ENCODE assay signal across 8 cellular contexts in the genomic region with DNA sequence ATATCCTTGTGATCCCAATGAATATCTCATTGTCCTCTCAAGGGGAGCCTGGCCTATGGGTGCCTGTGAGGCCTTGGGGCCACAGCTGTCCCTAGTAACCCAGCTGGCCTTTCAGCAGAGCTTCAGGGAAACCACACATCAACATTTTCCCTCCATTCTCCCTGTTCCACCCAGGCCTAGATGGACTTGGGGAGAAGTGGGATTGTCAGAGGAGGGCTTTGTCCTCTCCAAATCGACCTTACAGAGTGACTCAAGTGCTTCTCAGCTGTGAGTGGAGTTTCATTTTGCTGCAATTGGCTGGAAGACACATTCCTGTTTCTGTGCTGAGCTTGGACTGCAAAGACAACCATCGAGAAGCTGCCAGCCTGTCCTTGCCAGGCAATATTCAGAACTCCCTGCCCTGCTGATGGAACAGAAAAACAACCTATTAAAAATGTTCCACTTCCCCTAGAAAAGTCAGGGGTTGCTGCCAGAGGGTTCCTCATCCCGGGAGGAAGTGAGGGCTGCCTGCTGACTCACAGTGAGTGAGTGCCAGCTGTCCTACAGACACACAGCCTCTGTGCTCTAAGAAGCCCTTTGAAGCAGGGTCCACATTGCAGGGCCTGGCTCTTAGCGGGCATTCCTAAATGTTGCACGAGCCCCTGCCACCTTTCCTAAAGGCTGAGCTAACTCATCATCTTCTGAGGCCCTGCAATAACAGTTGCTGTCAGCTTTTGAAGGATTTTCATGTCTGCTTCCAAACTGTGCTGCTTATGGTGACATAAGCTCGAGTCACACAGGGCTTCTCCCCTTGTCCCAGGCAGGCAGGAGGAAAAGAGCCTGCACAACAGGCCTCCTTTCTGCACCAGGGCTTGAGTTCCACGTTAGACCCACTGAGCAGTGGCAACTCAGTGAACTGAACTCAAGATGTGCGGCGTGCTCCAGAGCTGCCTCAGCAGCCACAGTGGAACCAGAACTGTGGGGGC. TPM values are rescaled to one million over a fixed set of nuclear protein-coding genes. Genes with fewer than 3 reads are reported as not detected.
DNase-seq lines count a peak whose midpoint lies in the region; ATAC-seq and TF ChIP-seq lines count a peak whose summit lies in the region.

No MANE protein-coding gene starts in this region.

- H4K5ac ChIP-seq in H9 (ENCODE audit: insufficient read length, low read depth, low read length), result no peak overlapping the region

- no peak overlapping the region for H2AFZ ChIP-seq in H9 (ENCODE audit: low read length)

- H3K27me3 Mint-ChIP-seq in H9 (ENCODE audit: low read depth), result no peaks in the 10 kb centered on the region; the same call in none of the 2 replicates
- H3K27me3 Mint-ChIP-seq in CD4-positive, alpha-beta memory T cell, result peaks cover 0 to 2% of the 10 kb centered on the region in 2 donors

- H3K27me3 ChIP-seq in Panc1 (ENCODE audit: control insufficient read depth, insufficient read depth, low read length) (no peaks in the 10 kb centered on the region), esophagus (ENCODE audit: control insufficient read depth in 1 of 2, insufficient read depth in 2 of 2, low read length in 2 of 2) (no peaks in the 10 kb centered on the region), H9 (ENCODE audit: insufficient read depth, low read length) (no peaks in the 10 kb centered on the region)
- no peaks in the 10 kb centered on the region for H3K27me3 ChIP-seq in CD4-positive, alpha-beta memory T cell (ENCODE audit: insufficient read depth, low read length)

- H3K9me3 Mint-ChIP-seq in H9, result no peaks in the 10 kb centered on the region; a peak in 1 of 5 replicates
- H3K9me3 Mint-ChIP-seq in CD4-positive, alpha-beta memory T cell, result no peaks in the 10 kb centered on the region

- no peak overlapping the region for H3K4me3 ChIP-seq in Panc1 (ENCODE audit: low read depth in 2 of 2, low read length in 2 of 2)
- no peak overlapping the region for H3K4me3 ChIP-seq in esophagus (ENCODE audit: low read depth in 1 of 2, low read length in 2 of 2)
- no peak overlapping the region for H3K4me3 ChIP-seq in CD4-positive, alpha-beta memory T cell (ENCODE audit: low read length in 2 of 2)

- WGBS in esophagus, 2 donors, result 30 to 38% methylated on average over 9 of the region's 9 CpGs
- WGBS in H9 (ENCODE audit: extremely low coverage, insufficient read length, low lambda C conversion rate), result no CpG with 5 or more reads among the region's 9 CpGs

- H3T11ph ChIP-seq in H9 (ENCODE audit: low read length), result no peak overlapping the region

- no peak overlapping the region for H2BK15ac ChIP-seq in H9 (ENCODE audit: low read depth, low read length)

- H4K8ac ChIP-seq in H9 (replicated peaks; ENCODE audit: insufficient read length, low read depth, low read length), result no peak overlapping the region

- intact Hi-C loops in Panc1 (cut with micrococcal nuclease; ENCODE audit: unreplicated experiment), result no loop called here
- intact Hi-C loops in CD4-positive, alpha-beta memory T cell (cut with micrococcal nuclease), result no loop called here

- no peak overlapping the region for H4K91ac ChIP-seq in H9 (ENCODE audit: insufficient read length, low read depth, low read length)

- peaks cover 3 to 7% of the 10 kb centered on the region in 2 experiments; a peak in 1 of 4 replicates for H3K4me1 Mint-ChIP-seq in H9
- H3K4me1 Mint-ChIP-seq in CD4-positive, alpha-beta memory T cell, result peaks cover 0 to 6% (median 0%) of the 10 kb centered on the region in 4 donors

- no peak overlapping the region for H3K4me2 ChIP-seq in H9 (ENCODE audit: insufficient read depth, insufficient read length, low read length)

- no peaks in the 10 kb centered on the region for H3K79me1 ChIP-seq in H9 (ENCODE audit: insufficient read depth, low read depth, low read length, poor library complexity, severe bottlenecking)

- no peaks in the 10 kb centered on the region for H3K79me2 ChIP-seq in H9 (ENCODE audit: insufficient read depth, low read length)

- DNase-seq in Panc1 (ENCODE audit: low read depth, low spot score) (peak; percentile 35), myocyte (ENCODE audit: low read depth) (peak; percentile 87), H9 (no peak)
- DNase-seq in stimulated activated CD4-positive, alpha-beta T cell treated with anti-CD3 and anti-CD28 coated beads, Interleukin-12 subunit alpha, Interleukin-12 subunit beta, amount 100 ng/mL, for 4 hours, result no peak
- no peak for DNase-seq in CD4-positive, alpha-beta memory T cell

- H2BK12ac ChIP-seq in H9 (ENCODE audit: insufficient read length, low read depth, low read length), result no peak overlapping the region

- no peak overlapping the region for H3K4ac ChIP-seq in H9 (ENCODE audit: low read depth, low read length)

- no peak overlapping the region for H3K23ac ChIP-seq in H9 (ENCODE audit: insufficient read length, low read depth, low read length)

- no TSS peak for BruUV-seq in Panc1 (replicated peaks; lab: Mats Ljungman, UMichigan)

- H3K27ac ChIP-seq in Panc1 (ENCODE audit: low read length), result peak overlapping the region; percentile 42; the same call in 1 of the 2 replicates
- H3K27ac ChIP-seq in esophagus (ENCODE audit: low read depth in 2 of 2, low read length in 1 of 2), result peak overlapping the region; percentile 42 to 83
- no peak overlapping the region for H3K27ac ChIP-seq in H9 (ENCODE audit: insufficient read length, low read depth, low read length)
- no peak overlapping the region for H3K27ac ChIP-seq in CD4-positive, alpha-beta memory T cell (ENCODE audit: low read depth, low read length)

- no peak overlapping the region for H2BK120ac ChIP-seq in H9 (ENCODE audit: low read depth, low read length, poor library complexity, severe bottlenecking)

- H3K9ac ChIP-seq in H9 (ENCODE audit: extremely low read depth, insufficient read length, low read length), result no peak overlapping the region

- no peaks in the 10 kb centered on the region for H3K36me3 ChIP-seq in Panc1 (ENCODE audit: control insufficient read depth, insufficient read depth, low read length)
- H3K36me3 ChIP-seq in esophagus (ENCODE audit: control insufficient read depth in 2 of 2, insufficient read depth in 2 of 2, low read length in 1 of 2), result no peaks in the 10 kb centered on the region
- no peaks in the 10 kb centered on the region for H3K36me3 ChIP-seq in CD4-positive, alpha-beta memory T cell (ENCODE audit: insufficient read depth, low read length)

- no peaks in the 10 kb centered on the region for H4K20me1 ChIP-seq in H9 (ENCODE audit: control insufficient read depth, insufficient read depth, insufficient read length)

- POLR2A ChIA-PET in Panc1 (lab: Charles Lee), result no interaction called here
- POLR2A ChIA-PET in CD4-positive, alpha-beta memory T cell (lab: Charles Lee; ENCODE audit: partially characterized antibody), result no interaction called here

- H3K4me1 ChIP-seq in Panc1 (ENCODE audit: control insufficient read depth, insufficient read depth, low read length), result peaks cover 3% of the 10 kb centered on the region; the same call in 1 of the 2 replicates
- peaks cover 2 to 10% of the 10 kb centered on the region in 2 donors for H3K4me1 ChIP-seq in esophagus (ENCODE audit: control insufficient read depth in 2 of 2, insufficient read depth in 2 of 2, low read length in 1 of 2)
- no peaks in the 10 kb centered on the region for H3K4me1 ChIP-seq in H9 (ENCODE audit: insufficient read depth, low read length)
- no peaks in the 10 kb centered on the region for H3K4me1 ChIP-seq in CD4-positive, alpha-beta memory T cell (ENCODE audit: insufficient read depth, low read length)

- no peaks in the 10 kb centered on the region for H3K23me2 ChIP-seq in H9 (ENCODE audit: insufficient read length, low read depth, low read length, poor library complexity, severe bottlenecking)

- CTCF ChIA-PET in Panc1 (lab: Charles Lee), result no interaction called here
- CTCF ChIA-PET in CD4-positive, alpha-beta memory T cell (lab: Charles Lee; ENCODE audit: partially characterized antibody), result interaction anchor here (1.4 kb wide), 1 partner anchor 20 kb away, joined by 5 read pairs; no protein-coding TSS in a partner anchor

- H2BK5ac ChIP-seq in H9 (ENCODE audit: insufficient read length, low read length), result no peak overlapping the region

- ATAC-seq in GM21423 (IDR thresholded peaks at IDR 0.05; ENCODE audit: unreplicated experiment), result peak; percentile 49
- ATAC-seq in Panc1, result peak; percentile 87
- ATAC-seq in GM21515 (IDR thresholded peaks at IDR 0.05; ENCODE audit: unreplicated experiment), result no peak

- no peak overlapping the region for H3K18ac ChIP-seq in H9 (ENCODE audit: insufficient read length, low read depth, low read length)

- no peak overlapping the region for H3K4me3 Mint-ChIP-seq in H9
- H3K4me3 Mint-ChIP-seq in CD4-positive, alpha-beta memory T cell, result no peak overlapping the region

- in situ Hi-C loops in Panc1 (cut with HindIII; ENCODE audit: low pct_unique_long_range_greater_than_20kb, low sequenced_read_pairs), result no loop called here

- peak overlapping the region in 1 of 3 experiments; percentile 44; a peak in 1 of 7 replicates for H3K27ac Mint-ChIP-seq in H9
- no peak overlapping the region for H3K27ac Mint-ChIP-seq in CD4-positive, alpha-beta memory T cell

- no peak overlapping the region for H2BK20ac ChIP-seq in H9 (ENCODE audit: low read depth, low read length, poor library complexity, severe bottlenecking)

- no peak overlapping the region for H3K56ac ChIP-seq in H9 (ENCODE audit: insufficient read length, low read depth, low read length)

- H3K14ac ChIP-seq in H9 (ENCODE audit: insufficient read depth, low read length), result no peak overlapping the region; the same call in 1 of the 2 replicates

- no peaks in the 10 kb centered on the region; a peak in 1 of 7 replicates for H3K36me3 Mint-ChIP-seq in H9 (ENCODE audit: insufficient read depth in 1 of 3, low read depth in 3 of 3)
- no peaks in the 10 kb centered on the region for H3K36me3 Mint-ChIP-seq in CD4-positive, alpha-beta memory T cell

- no peak overlapping the region for H2AK5ac ChIP-seq in H9 (ENCODE audit: insufficient read length, low read length)

- TF ChIP-seq CTCF in Panc1 (IDR thresholded peaks at IDR 0.05), result no peak
- no peak for TF ChIP-seq CTCF in H9 (conservative IDR thresholded peaks at IDR 0.05)

- H3K9me3 ChIP-seq in Panc1 (ENCODE audit: control insufficient read depth, insufficient read depth, low read depth, low read length) (no peaks in the 10 kb centered on the region), esophagus (ENCODE audit: control insufficient read depth in 2 of 2, insufficient read depth in 1 of 2, low read depth in 1 of 2, low read length in 1 of 2) (no peaks in the 10 kb centered on the region), H9 (ENCODE audit: control insufficient read depth, low read depth, low read length) (no peaks in the 10 kb centered on the region)
- no peaks in the 10 kb centered on the region for H3K9me3 ChIP-seq in CD4-positive, alpha-beta memory T cell (ENCODE audit: control insufficient read depth in 1 of 2, low read length in 2 of 2)

RNA-seq across cellular contexts. Expression of a gene that starts 20.5 kb away (rescaled TPM):
- total RNA-seq in Panc1 (2021; ENCODE audit: unreplicated experiment) (not detected), myocyte (not detected in 2 replicates), H9 (2021) (not detected in 2 replicates)
- not detected for polyA plus RNA-seq in Panc1 (2012; ENCODE audit: insufficient read length)
- not detected for polyA plus RNA-seq in esophagus
- polyA plus RNA-seq in myocyte (2012), result not detected
- total RNA-seq in CD4-positive, alpha-beta memory T cell, result not detected
- polyA plus RNA-seq in CD4-positive, alpha-beta memory T cell, result not detected

RNA-seq across cellular contexts. Expression of a gene that starts 42.8 kb away (rescaled TPM):
- total RNA-seq in Panc1 (2021; ENCODE audit: unreplicated experiment), result 8.8 TPM
- 10.3 TPM for polyA plus RNA-seq in Panc1 (2012; ENCODE audit: insufficient read length)
- polyA plus RNA-seq in esophagus, result 10 to 100 TPM; 19.9 to 21.9 TPM
- total RNA-seq in myocyte, result 5.9 and 7.0 TPM in 2 replicates
- polyA plus RNA-seq in myocyte (2012), result 7.4 TPM
- 7.3 and 9.4 TPM in 2 replicates for total RNA-seq in H9 (2021)
- 10 to 100 TPM; 29.1 to 29.4 TPM for total RNA-seq in CD4-positive, alpha-beta memory T cell
- polyA plus RNA-seq in CD4-positive, alpha-beta memory T cell, result 1 to 10 TPM; 2.3 to 8.9 TPM

Comparison
In these comparisons a context has a peak if more than half of its experiments do, and no peak if none do; other contexts are left out.
1. DNase-seq: peak in Panc1 (single experiment) and myocyte (single experiment); none in H9 (single experiment), stimulated activated CD4-positive, alpha-beta T cell treated with anti-CD3 and anti-CD28 coated beads, Interleukin-12 subunit alpha, Interleukin-12 subunit beta, amount 100 ng/mL, for 4 hours (single experiment) and CD4-positive, alpha-beta memory T cell (0 of 5).
2. H3K27ac ChIP-seq: peak in Panc1 (single experiment) and esophagus (2 of 2); none in H9 (single experiment) and CD4-positive, alpha-beta memory T cell (single experiment).